In genomic region chr1:63255153-63255552, GRCh38 we compare ENCODE assay signal across 14 cellular contexts.
A peak's percentile ranks its signal among the peaks of the same experiment; 100 is the strongest.
DNase-seq lines count a peak whose midpoint lies in the region; ATAC-seq and TF ChIP-seq lines count a peak whose summit lies in the region.
"Had no signal": no experiment of that assay in that cellular context is flagged by ENCODE, and none has a peak within 500 bp of the region (broad histone marks: within the 10 kb centered on the region; RNA-seq: fewer than 3 reads in every experiment).

No MANE protein-coding gene starts in this region.

- ATAC-seq in HG03460 (IDR thresholded peaks at IDR 0.05; ENCODE audit: unreplicated experiment), result no peak

- no peak for TF ChIP-seq CTCF in fibroblast of pulmonary artery (IDR thresholded peaks at IDR 0.05; ENCODE audit: low read length, missing control alignments)

- H3K4me3 ChIP-seq in fibroblast of pulmonary artery (replicated peaks; ENCODE audit: low read depth, low read length), result no peak overlapping the region
- H3K4me3 ChIP-seq: SJSA1 had no signal

- DNase-seq in SKM-1 treated with dmso at 0.1 percent for 144 hours (lab: John Stamatoyannopoulos, UW; ENCODE audit: unreplicated experiment) (peak; percentile 15), SKM-1 (lab: John Stamatoyannopoulos, UW; ENCODE audit: unreplicated experiment) (no peak), amniotic epithelial cell (ENCODE audit: low read depth) (peak; percentile 27), fibroblast of pulmonary artery (ENCODE audit: low read depth) (peak; percentile 18), putamen (ENCODE audit: low spot score) (no peak), NCI-H82 (lab: John Stamatoyannopoulos, UW) (no peak)
- DNase-seq in NK-92 treated with Interleukin-12 subunit alpha and Interleukin-12 subunit beta, amount 100 ng/mL, for 24 hours (lab: John Stamatoyannopoulos, UW), result no peak
- DNase-seq: HCEC 1CT, NCI-H1092, NCI-H1694, NCI-H446, NCI-H748 treated with DMSO at 0.1 percent for 48 hours had no signal

Comparison
In these comparisons a context has a peak if more than half of its experiments do, and no peak if none do; other contexts are left out.
1. DNase-seq: peak in SKM-1 treated with dmso at 0.1 percent for 144 hours (single experiment), amniotic epithelial cell (single experiment) and fibroblast of pulmonary artery (single experiment); none in SKM-1 (single experiment), NK-92 treated with Interleukin-12 subunit alpha and Interleukin-12 subunit beta, amount 100 ng/mL, for 24 hours (single experiment), putamen (single experiment) and NCI-H82 (single experiment).